Comparison of ENCODE assay signal across 10 cellular contexts in the genomic region with DNA sequence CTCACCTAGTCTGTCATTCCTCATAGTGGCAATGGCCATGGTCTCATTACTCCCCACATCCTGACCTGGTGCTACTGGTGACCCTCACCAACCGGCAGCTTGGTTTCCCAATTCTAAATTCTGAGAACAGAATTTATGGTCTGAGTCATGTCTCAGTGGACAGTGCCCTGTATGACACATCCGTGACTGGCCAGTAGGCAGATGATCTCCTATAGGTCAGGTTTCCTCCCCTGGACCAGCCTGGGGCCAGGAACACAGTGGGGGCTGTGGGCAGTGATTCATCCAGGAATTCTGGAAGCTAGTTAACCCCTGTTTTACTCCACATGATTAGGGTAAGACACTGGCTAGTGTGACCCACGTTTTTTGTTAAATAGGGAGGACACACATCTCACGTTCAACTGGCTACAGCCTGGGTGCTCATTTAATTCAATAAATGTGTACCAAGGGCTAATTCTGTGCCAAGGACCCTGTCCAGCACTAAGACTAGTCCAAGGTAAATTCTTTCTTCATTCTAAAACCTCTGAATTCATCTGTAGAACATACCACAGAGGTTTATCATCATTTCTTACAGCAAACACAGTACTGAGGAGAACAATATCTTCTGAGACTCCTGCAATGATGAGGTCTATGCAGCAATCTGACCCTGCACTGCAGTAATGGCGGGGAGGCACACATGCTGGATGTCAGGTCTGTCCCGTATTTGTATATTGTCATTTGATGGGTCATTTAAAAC.
DNase-seq lines count a peak whose midpoint lies in the region; TF ChIP-seq lines count a peak whose summit lies in the region.
"Had no signal": no experiment of that assay in that cellular context is flagged by ENCODE, and none has a peak within 500 bp of the region (broad histone marks: within the 10 kb centered on the region; RNA-seq: fewer than 3 reads in every experiment).

No MANE protein-coding gene starts in this region.

- H3K4me1 ChIP-seq in SJSA1 (replicated peaks): peaks cover 38% of the 10 kb centered on the region

- peaks cover 7% of the 10 kb centered on the region for H3K9me3 Mint-ChIP-seq in activated naive CD8-positive, alpha-beta T cell treated with anti-CD3 and anti-CD28 coated beads for 36 hours
- H3K9me3 Mint-ChIP-seq in activated CD4-positive, alpha-beta T cell treated with anti-CD3 and anti-CD28 coated beads, Interleukin-2, amount 10 ng/mL, durations not matched to agents 7 days and 5 days: peaks cover 8% of the 10 kb centered on the region

- DNase-seq in GM04504 (ENCODE audit: low read depth): peak; percentile 91
- DNase-seq in SJSA1 (ENCODE audit: low read depth in 1 of 2, low spot score in 2 of 2): peak; percentile 90 to 93
- peak; percentile 99 for DNase-seq in fibroblast of mammary gland (ENCODE audit: low read depth)
- DNase-seq in renal cortical epithelial cell (ENCODE audit: low read depth): peak; percentile 92
- no peak for DNase-seq in G401 (ENCODE audit: low spot score)
- no peak for DNase-seq in activated naive CD8-positive, alpha-beta T cell treated with anti-CD3 and anti-CD28 coated beads for 36 hours
- no peak for DNase-seq in ureter (ENCODE audit: low spot score)
- no peak for DNase-seq in activated CD4-positive, alpha-beta T cell treated with anti-CD3 and anti-CD28 coated beads, Interleukin-2, amount 10 ng/mL, durations not matched to agents 7 days and 5 days
- DNase-seq: activated T-cell treated with anti-CD3 and anti-CD28 coated beads, Interleukin-2, amount 50 U/mL, for 1 hour; NCI-H1417 had no signal

- H3K4me3 Mint-ChIP-seq in activated naive CD8-positive, alpha-beta T cell treated with anti-CD3 and anti-CD28 coated beads for 36 hours: no peak overlapping the region
- H3K4me3 Mint-ChIP-seq in activated CD4-positive, alpha-beta T cell treated with anti-CD3 and anti-CD28 coated beads, Interleukin-2, amount 10 ng/mL, durations not matched to agents 7 days and 5 days: no peak overlapping the region

- TF ChIP-seq CTCF in fibroblast of mammary gland (conservative IDR thresholded peaks at IDR 0.05; ENCODE audit: control insufficient read depth, insufficient read depth, low read depth, low read length): no peak

- POLR2A ChIA-PET in activated CD4-positive, alpha-beta T cell treated with anti-CD3 and anti-CD28 coated beads, Interleukin-2, amount 10 ng/mL, durations not matched to agents 7 days and 5 days (lab: Charles Lee): no interaction called here

- H3K36me3 Mint-ChIP-seq in activated naive CD8-positive, alpha-beta T cell treated with anti-CD3 and anti-CD28 coated beads for 36 hours: no peaks in the 10 kb centered on the region
- no peaks in the 10 kb centered on the region for H3K36me3 Mint-ChIP-seq in activated CD4-positive, alpha-beta T cell treated with anti-CD3 and anti-CD28 coated beads, Interleukin-2, amount 10 ng/mL, durations not matched to agents 7 days and 5 days (ENCODE audit: low read depth)

- H3K4me1 Mint-ChIP-seq in activated naive CD8-positive, alpha-beta T cell treated with anti-CD3 and anti-CD28 coated beads for 36 hours: no peaks in the 10 kb centered on the region
- no peaks in the 10 kb centered on the region for H3K4me1 Mint-ChIP-seq in activated CD4-positive, alpha-beta T cell treated with anti-CD3 and anti-CD28 coated beads, Interleukin-2, amount 10 ng/mL, durations not matched to agents 7 days and 5 days

- no peaks in the 10 kb centered on the region for H3K27me3 Mint-ChIP-seq in activated naive CD8-positive, alpha-beta T cell treated with anti-CD3 and anti-CD28 coated beads for 36 hours
- no peaks in the 10 kb centered on the region for H3K27me3 Mint-ChIP-seq in activated CD4-positive, alpha-beta T cell treated with anti-CD3 and anti-CD28 coated beads, Interleukin-2, amount 10 ng/mL, durations not matched to agents 7 days and 5 days

- CTCF ChIA-PET in activated CD4-positive, alpha-beta T cell treated with anti-CD3 and anti-CD28 coated beads, Interleukin-2, amount 10 ng/mL, durations not matched to agents 7 days and 5 days (lab: Charles Lee): no interaction called here

- in situ Hi-C loops in G401 (cut with HindIII; ENCODE audit: low sequenced_read_pairs): no loop called here

- H3K27me3 ChIP-seq in SJSA1 (replicated peaks): no peaks in the 10 kb centered on the region

- H3K27ac ChIP-seq in SJSA1: peak overlapping the region; percentile 92

- H3K27ac Mint-ChIP-seq in activated naive CD8-positive, alpha-beta T cell treated with anti-CD3 and anti-CD28 coated beads for 36 hours: no peak overlapping the region
- H3K27ac Mint-ChIP-seq in activated CD4-positive, alpha-beta T cell treated with anti-CD3 and anti-CD28 coated beads, Interleukin-2, amount 10 ng/mL, durations not matched to agents 7 days and 5 days: no peak overlapping the region

- H3K4me3 ChIP-seq in SJSA1 (no peak overlapping the region), fibroblast of mammary gland (ENCODE audit: control insufficient read depth, low read depth, low read length) (no peak overlapping the region)

- H3K36me3 ChIP-seq in SJSA1: no peaks in the 10 kb centered on the region

- peaks cover 3% of the 10 kb centered on the region; the same call in 1 of the 2 replicates for H3K9me3 ChIP-seq in SJSA1 (replicated peaks)

Comparison
In these comparisons a context has a peak if more than half of its experiments do, and no peak if none do; other contexts are left out.
1. DNase-seq: peak in GM04504 (single experiment), SJSA1 (2 of 2), fibroblast of mammary gland (single experiment) and renal cortical epithelial cell (single experiment); none in G401 (single experiment), activated naive CD8-positive, alpha-beta T cell treated with anti-CD3 and anti-CD28 coated beads for 36 hours (single experiment), ureter (single experiment) and activated CD4-positive, alpha-beta T cell treated with anti-CD3 and anti-CD28 coated beads, Interleukin-2, amount 10 ng/mL, durations not matched to agents 7 days and 5 days (single experiment).